ENCODE assay signal across 1 cellular context in the genomic region with DNA sequence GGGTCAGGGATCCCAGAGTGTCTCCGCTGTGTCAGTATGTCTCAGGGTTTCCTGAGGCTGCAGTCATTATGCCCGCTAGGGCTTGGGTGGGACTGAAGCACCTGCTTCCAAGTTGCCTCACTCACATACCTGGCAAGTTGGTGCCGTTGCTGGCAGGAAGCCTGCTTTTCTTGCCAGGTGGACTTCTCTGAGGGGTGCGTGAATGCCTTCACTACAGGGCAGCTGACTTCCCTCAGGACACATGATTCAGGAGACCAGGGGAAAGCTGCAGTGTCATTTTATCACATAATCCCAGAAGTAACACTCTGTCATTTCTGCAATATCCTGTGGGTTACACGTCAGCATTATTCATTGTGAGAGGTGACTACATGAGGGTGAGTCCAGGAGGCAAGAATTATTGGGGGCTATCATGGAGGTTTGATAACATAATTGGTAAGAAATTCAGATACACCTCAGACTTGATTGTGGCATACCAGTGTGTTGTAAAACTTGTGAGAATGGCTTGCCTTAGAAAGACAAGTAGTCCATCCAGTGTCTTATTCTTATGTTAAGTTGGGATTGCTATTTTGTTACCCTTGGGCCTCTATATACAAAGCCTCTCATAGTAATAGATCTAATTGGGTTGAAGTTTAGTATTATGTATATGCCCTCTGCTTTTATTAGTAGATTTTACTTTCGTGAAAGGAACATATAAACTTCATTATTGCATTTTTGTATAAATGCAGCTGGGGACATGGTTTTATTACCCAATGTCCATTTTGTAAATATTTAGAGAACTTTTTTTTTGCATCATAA.
A peak's percentile ranks its signal among the peaks of the same experiment; 100 is the strongest.
TF ChIP-seq lines count a peak whose summit lies in the region.

No MANE protein-coding gene starts in this region.

TF ChIP-seq in GM12878, 131 proteins besides CTCF, POLR2A, EP300 and RAD21 (continued from another document):
- TF ChIP-seq, protein P1, sequence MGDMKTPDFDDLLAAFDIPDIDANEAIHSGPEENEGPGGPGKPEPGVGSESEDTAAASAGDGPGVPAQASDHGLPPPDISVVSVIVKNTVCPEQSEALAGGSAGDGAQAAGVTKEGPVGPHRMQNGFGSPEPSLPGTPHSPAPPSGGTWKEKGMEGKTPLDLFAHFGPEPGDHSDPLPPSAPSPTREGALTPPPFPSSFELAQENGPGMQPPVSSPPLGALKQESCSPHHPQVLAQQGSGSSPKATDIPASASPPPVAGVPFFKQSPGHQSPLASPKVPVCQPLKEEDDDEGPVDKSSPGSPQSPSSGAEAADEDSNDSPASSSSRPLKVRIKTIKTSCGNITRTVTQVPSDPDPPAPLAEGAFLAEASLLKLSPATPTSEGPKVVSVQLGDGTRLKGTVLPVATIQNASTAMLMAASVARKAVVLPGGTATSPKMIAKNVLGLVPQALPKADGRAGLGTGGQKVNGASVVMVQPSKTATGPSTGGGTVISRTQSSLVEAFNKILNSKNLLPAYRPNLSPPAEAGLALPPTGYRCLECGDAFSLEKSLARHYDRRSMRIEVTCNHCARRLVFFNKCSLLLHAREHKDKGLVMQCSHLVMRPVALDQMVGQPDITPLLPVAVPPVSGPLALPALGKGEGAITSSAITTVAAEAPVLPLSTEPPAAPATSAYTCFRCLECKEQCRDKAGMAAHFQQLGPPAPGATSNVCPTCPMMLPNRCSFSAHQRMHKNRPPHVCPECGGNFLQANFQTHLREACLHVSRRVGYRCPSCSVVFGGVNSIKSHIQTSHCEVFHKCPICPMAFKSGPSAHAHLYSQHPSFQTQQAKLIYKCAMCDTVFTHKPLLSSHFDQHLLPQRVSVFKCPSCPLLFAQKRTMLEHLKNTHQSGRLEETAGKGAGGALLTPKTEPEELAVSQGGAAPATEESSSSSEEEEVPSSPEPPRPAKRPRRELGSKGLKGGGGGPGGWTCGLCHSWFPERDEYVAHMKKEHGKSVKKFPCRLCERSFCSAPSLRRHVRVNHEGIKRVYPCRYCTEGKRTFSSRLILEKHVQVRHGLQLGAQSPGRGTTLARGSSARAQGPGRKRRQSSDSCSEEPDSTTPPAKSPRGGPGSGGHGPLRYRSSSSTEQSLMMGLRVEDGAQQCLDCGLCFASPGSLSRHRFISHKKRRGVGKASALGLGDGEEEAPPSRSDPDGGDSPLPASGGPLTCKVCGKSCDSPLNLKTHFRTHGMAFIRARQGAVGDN (IDR thresholded peaks at IDR 0.05): no peak
- TF ChIP-seq NR2F1 (conservative IDR thresholded peaks at IDR 0.05): 0 out of 2 replicates have a peak, but pooled peaks have one; percentile 22
- TF ChIP-seq SMAD1 (IDR thresholded peaks at IDR 0.05; ENCODE audit: low read depth, partially characterized antibody): no peak
- no peak for TF ChIP-seq YBX1 (IDR thresholded peaks at IDR 0.05)
- TF ChIP-seq SREBF1 (IDR thresholded peaks at IDR 0.05; ENCODE audit: low read length): no peak
- TF ChIP-seq MTA2 (IDR thresholded peaks at IDR 0.05; ENCODE audit: low read depth): peak; percentile 52; the same call in 1 of the 2 replicates
- no peak for TF ChIP-seq SIN3A (IDR thresholded peaks at IDR 0.05; ENCODE audit: low read depth, low read length)
